12 cellular contexts compared by ENCODE assay signal in the genomic region with DNA sequence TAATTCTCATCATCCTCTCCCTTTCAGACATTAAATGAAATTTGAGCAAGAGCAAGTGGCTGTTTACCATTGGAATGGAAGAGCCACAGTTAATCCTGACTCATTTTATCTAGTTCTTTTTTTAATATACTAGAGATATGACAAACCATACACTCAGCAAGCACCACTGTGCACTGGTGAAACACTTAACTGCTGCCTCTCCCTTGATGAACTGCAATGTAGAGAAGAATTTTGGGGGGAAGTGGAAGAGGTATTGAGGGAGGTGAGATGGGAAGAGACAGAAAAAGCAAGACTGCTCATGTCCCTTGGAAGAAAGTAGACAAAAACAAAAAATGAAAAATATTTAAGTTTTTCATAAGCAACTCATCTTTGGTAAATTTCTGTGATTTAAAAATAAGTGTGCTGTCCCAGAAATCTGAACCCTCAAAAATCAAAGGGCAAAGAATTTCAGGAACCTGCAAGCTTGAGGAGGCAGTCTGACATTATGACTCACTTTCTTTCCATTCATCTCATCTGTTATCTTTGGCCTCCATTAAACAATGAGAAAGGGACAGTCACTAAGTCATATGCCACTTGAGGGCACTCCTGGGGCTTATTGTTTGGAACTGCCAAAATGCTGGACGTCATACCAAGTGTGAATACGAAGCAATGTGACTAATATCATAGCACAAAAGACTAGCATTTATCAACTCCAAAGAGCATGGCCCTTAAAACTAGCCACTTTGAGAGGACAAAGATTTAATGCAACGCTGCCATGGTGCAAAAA.
DNase-seq lines count a peak whose midpoint lies in the region; ATAC-seq, FAIRE-seq and TF ChIP-seq lines count a peak whose summit lies in the region.
"Had no signal": no experiment of that assay in that cellular context is flagged by ENCODE, and none has a peak within 500 bp of the region (broad histone marks: within the 10 kb centered on the region; RNA-seq: fewer than 3 reads in every experiment).

No MANE protein-coding gene starts in this region.

- peak; percentile 84 for FAIRE-seq in RCC 7860 (lab: Jason Lieb, UNC)

- H3K27me3 Mint-ChIP-seq in activated CD8-positive, alpha-beta T cell treated with anti-CD3 and anti-CD28 coated beads for 36 hours = peaks cover 2% of the 10 kb centered on the region
- H3K27me3 Mint-ChIP-seq in activated CD8-positive, alpha-beta T cell treated with anti-CD3 and anti-CD28 coated beads, Interleukin-2, amount 10 ng/mL, durations not matched to agents 7 days and 5 days (ENCODE audit: low read depth) = no peaks in the 10 kb centered on the region

- intact Hi-C loops in activated CD8-positive, alpha-beta T cell treated with anti-CD3 and anti-CD28 coated beads for 36 hours (cut with micrococcal nuclease) = no loop called here
- intact Hi-C loops in ascending aorta (cut with DNase I) = no loop called here
- intact Hi-C loops in posterior cingulate gyrus (cut with DNase I) = no loop called here

- peak; percentile 27 for ATAC-seq in activated CD8-positive, alpha-beta T cell treated with anti-CD3 and anti-CD28 coated beads for 36 hours
- ATAC-seq in activated CD8-positive, alpha-beta T cell treated with anti-CD3 and anti-CD28 coated beads, Interleukin-2, amount 10 ng/mL, durations not matched to agents 7 days and 5 days = no peak
- peak; percentile 55 for ATAC-seq in stimulated activated naive CD8-positive, alpha-beta T cell treated with anti-CD3 and anti-CD28 coated beads, Interleukin-15, Interleukin-2, amounts not matched to agents 100 U/mL and 50 U/mL, for 24 hours

- no peaks in the 10 kb centered on the region for H4K20me1 ChIP-seq in fibroblast of lung (ENCODE audit: control insufficient read depth, extremely low read depth, insufficient read depth, low read length)

- H3K4me2 ChIP-seq in fibroblast of lung (ENCODE audit: extremely low read depth, insufficient read depth, low read length) = no peak overlapping the region
- H3K4me2 ChIP-seq: neural progenitor cell had no signal

- H3K9me3 Mint-ChIP-seq in activated CD8-positive, alpha-beta T cell treated with anti-CD3 and anti-CD28 coated beads for 36 hours = no peaks in the 10 kb centered on the region
- no peaks in the 10 kb centered on the region for H3K9me3 Mint-ChIP-seq in activated CD8-positive, alpha-beta T cell treated with anti-CD3 and anti-CD28 coated beads, Interleukin-2, amount 10 ng/mL, durations not matched to agents 7 days and 5 days (ENCODE audit: insufficient read depth)
- H3K9me3 Mint-ChIP-seq: neural progenitor cell had no signal

- H3K27ac ChIP-seq in fibroblast of lung (ENCODE audit: insufficient read depth, low read length) = no peak overlapping the region
- H3K27ac ChIP-seq in ascending aorta = no peak overlapping the region
- H3K27ac ChIP-seq: neural progenitor cell, stomach had no signal

- no peaks in the 10 kb centered on the region for H3K27me3 ChIP-seq in fibroblast of lung (ENCODE audit: control insufficient read depth, insufficient read depth, low read length)
- no peaks in the 10 kb centered on the region for H3K27me3 ChIP-seq in ascending aorta
- H3K27me3 ChIP-seq: neural progenitor cell, stomach had no signal

- no peak overlapping the region for H2AFZ ChIP-seq in fibroblast of lung (ENCODE audit: low read length)
- H2AFZ ChIP-seq: neural progenitor cell had no signal

- H3K4me3 Mint-ChIP-seq in activated CD8-positive, alpha-beta T cell treated with anti-CD3 and anti-CD28 coated beads for 36 hours = no peak overlapping the region
- H3K4me3 Mint-ChIP-seq in activated CD8-positive, alpha-beta T cell treated with anti-CD3 and anti-CD28 coated beads, Interleukin-2, amount 10 ng/mL, durations not matched to agents 7 days and 5 days = no peak overlapping the region
- H3K4me3 Mint-ChIP-seq: neural progenitor cell had no signal

- no peaks in the 10 kb centered on the region for H3K9me3 ChIP-seq in fibroblast of lung (ENCODE audit: control insufficient read depth, insufficient read depth, low read depth, low read length)
- H3K9me3 ChIP-seq in ascending aorta = no peaks in the 10 kb centered on the region
- H3K9me3 ChIP-seq: stomach had no signal

- H3K79me2 ChIP-seq in fibroblast of lung (ENCODE audit: control insufficient read depth, insufficient read depth, low read length) = no peaks in the 10 kb centered on the region

- no peak overlapping the region for H3K27ac Mint-ChIP-seq in activated CD8-positive, alpha-beta T cell treated with anti-CD3 and anti-CD28 coated beads for 36 hours
- H3K27ac Mint-ChIP-seq in activated CD8-positive, alpha-beta T cell treated with anti-CD3 and anti-CD28 coated beads, Interleukin-2, amount 10 ng/mL, durations not matched to agents 7 days and 5 days = no peak overlapping the region
- H3K27ac Mint-ChIP-seq: neural progenitor cell had no signal

- no peaks in the 10 kb centered on the region for H3K36me3 ChIP-seq in fibroblast of lung (ENCODE audit: control insufficient read depth, insufficient read depth, low read length)
- no peaks in the 10 kb centered on the region for H3K36me3 ChIP-seq in ascending aorta
- H3K36me3 ChIP-seq: neural progenitor cell, stomach had no signal

- H3K36me3 Mint-ChIP-seq in activated CD8-positive, alpha-beta T cell treated with anti-CD3 and anti-CD28 coated beads for 36 hours (ENCODE audit: low read depth) = no peaks in the 10 kb centered on the region
- H3K36me3 Mint-ChIP-seq in activated CD8-positive, alpha-beta T cell treated with anti-CD3 and anti-CD28 coated beads, Interleukin-2, amount 10 ng/mL, durations not matched to agents 7 days and 5 days (ENCODE audit: low read depth) = no peaks in the 10 kb centered on the region

- H3K4me3 ChIP-seq in fibroblast of lung (replicated peaks in 1 of 4; ENCODE audit: control extremely low read depth in 1 of 4, insufficient read depth in 1 of 4, low read depth in 3 of 4, low read length in 4 of 4) (no peak overlapping the region), ascending aorta (no peak overlapping the region)
- H3K4me3 ChIP-seq: neural progenitor cell, stomach had no signal

- CTCF ChIA-PET in activated CD8-positive, alpha-beta T cell treated with anti-CD3 and anti-CD28 coated beads for 36 hours (lab: Charles Lee) = no interaction called here
- CTCF ChIA-PET in activated CD8-positive, alpha-beta T cell treated with anti-CD3 and anti-CD28 coated beads, Interleukin-2, amount 10 ng/mL, durations not matched to agents 7 days and 5 days (lab: Charles Lee) = no interaction called here

- no peak for DNase-seq in activated CD8-positive, alpha-beta T cell treated with anti-CD3 and anti-CD28 coated beads for 36 hours
- DNase-seq in activated CD8-positive, alpha-beta T cell treated with anti-CD3 and anti-CD28 coated beads, Interleukin-2, amount 10 ng/mL, durations not matched to agents 7 days and 5 days = no peak
- peak; percentile 83 for DNase-seq in RCC 7860 (ENCODE audit: low spot score)
- peak; percentile 38 to 85 for DNase-seq in fibroblast of lung (ENCODE audit: low read depth in 2 of 2)
- DNase-seq in stimulated activated naive CD8-positive, alpha-beta T cell treated with anti-CD3 and anti-CD28 coated beads, Interleukin-15, Interleukin-2, amounts not matched to agents 100 U/mL and 50 U/mL, for 24 hours = no peak
- no peak for DNase-seq in ascending aorta (ENCODE audit: low spot score in 2 of 2)
- DNase-seq in posterior cingulate gyrus = no peak
- no peak for DNase-seq in activated CD8-positive, alpha-beta memory T cell treated with anti-CD3 and anti-CD28 coated beads for 24 hours
- DNase-seq: activated CD4-positive, alpha-beta T cell treated with anti-CD3 and anti-CD28 coated beads for 48 hours; activated naive CD4-positive, alpha-beta T cell treated with anti-CD3 and anti-CD28 coated beads, Interleukin-2, amount 50 U/mL, for 16 hours; stomach had no signal

- no peak overlapping the region for H3K9ac ChIP-seq in fibroblast of lung (ENCODE audit: insufficient read depth, low read length)
- H3K9ac ChIP-seq: neural progenitor cell had no signal

- H3K4me1 Mint-ChIP-seq in activated CD8-positive, alpha-beta T cell treated with anti-CD3 and anti-CD28 coated beads for 36 hours (ENCODE audit: low read depth) = peaks cover 11% of the 10 kb centered on the region
- H3K4me1 Mint-ChIP-seq in activated CD8-positive, alpha-beta T cell treated with anti-CD3 and anti-CD28 coated beads, Interleukin-2, amount 10 ng/mL, durations not matched to agents 7 days and 5 days (ENCODE audit: low read depth) = peaks cover 8% of the 10 kb centered on the region
- H3K4me1 Mint-ChIP-seq: neural progenitor cell had no signal

- H3K4me1 ChIP-seq in fibroblast of lung (ENCODE audit: control insufficient read depth, extremely low read depth, insufficient read depth, low read length) (peaks cover 4% of the 10 kb centered on the region), ascending aorta (no peaks in the 10 kb centered on the region)
- H3K4me1 ChIP-seq: neural progenitor cell had no signal

- POLR2A ChIA-PET in activated CD8-positive, alpha-beta T cell treated with anti-CD3 and anti-CD28 coated beads for 36 hours (lab: Charles Lee) = no interaction called here
- POLR2A ChIA-PET in activated CD8-positive, alpha-beta T cell treated with anti-CD3 and anti-CD28 coated beads, Interleukin-2, amount 10 ng/mL, durations not matched to agents 7 days and 5 days (lab: Charles Lee) = no interaction called here

- no peak for TF ChIP-seq CTCF in activated CD8-positive, alpha-beta T cell treated with anti-CD3 and anti-CD28 coated beads for 36 hours (IDR thresholded peaks at IDR 0.05)
- no peak for TF ChIP-seq CTCF in fibroblast of lung (conservative IDR thresholded peaks at IDR 0.05 in 1 of 2, IDR thresholded peaks at IDR 0.05 in 1 of 2; ENCODE audit: low read depth in 1 of 2, low read length in 2 of 2)
- no peak for TF ChIP-seq CTCF in ascending aorta (IDR thresholded peaks at IDR 0.05)

Comparison
In these comparisons a context has a peak if more than half of its experiments do, and no peak if none do; other contexts are left out.
1. DNase-seq: peak in RCC 7860 (single experiment) and fibroblast of lung (2 of 2); none in activated CD8-positive, alpha-beta T cell treated with anti-CD3 and anti-CD28 coated beads for 36 hours (single experiment), activated CD8-positive, alpha-beta T cell treated with anti-CD3 and anti-CD28 coated beads, Interleukin-2, amount 10 ng/mL, durations not matched to agents 7 days and 5 days (single experiment), stimulated activated naive CD8-positive, alpha-beta T cell treated with anti-CD3 and anti-CD28 coated beads, Interleukin-15, Interleukin-2, amounts not matched to agents 100 U/mL and 50 U/mL, for 24 hours (single experiment), ascending aorta (0 of 2), posterior cingulate gyrus (0 of 10) and activated CD8-positive, alpha-beta memory T cell treated with anti-CD3 and anti-CD28 coated beads for 24 hours (single experiment).